ENCODE assay signal across 11 cellular contexts in the genomic region with DNA sequence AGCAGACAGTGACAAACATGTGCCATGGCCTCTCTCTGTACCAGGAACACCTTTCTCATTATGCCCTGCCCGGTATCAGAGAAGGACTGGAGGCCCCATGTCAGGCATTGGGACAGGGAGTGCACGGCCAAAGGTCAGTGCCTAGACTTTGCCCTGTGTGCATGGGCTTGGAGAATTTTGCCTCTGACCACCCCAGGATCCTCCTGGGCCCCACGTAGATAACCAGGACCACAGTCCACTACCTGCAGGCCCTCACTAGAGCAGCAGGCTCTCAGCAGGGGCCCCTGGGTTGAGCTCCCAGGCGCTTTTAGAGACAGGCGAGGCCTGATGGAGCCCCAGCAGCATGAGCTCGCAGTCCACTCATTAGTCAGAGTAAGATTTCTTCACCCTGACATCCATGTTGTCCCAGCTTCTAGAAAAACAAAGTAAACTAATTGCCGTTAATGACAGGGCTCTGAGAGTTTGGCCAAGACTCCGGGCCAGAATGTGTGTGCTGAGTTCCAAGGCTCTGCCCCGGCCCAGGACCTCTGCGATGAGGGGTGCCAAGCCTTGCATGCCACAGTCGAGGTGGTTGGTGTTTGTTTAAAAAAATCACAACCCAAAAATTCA. TPM values are rescaled to one million over a fixed set of nuclear protein-coding genes. Genes with fewer than 3 reads are reported as not detected.
DNase-seq lines count a peak whose midpoint lies in the region; ATAC-seq and TF ChIP-seq lines count a peak whose summit lies in the region.
"Had no signal": no experiment of that assay in that cellular context is flagged by ENCODE, and none has a peak within 500 bp of the region (broad histone marks: within the 10 kb centered on the region; RNA-seq: fewer than 3 reads in every experiment).

No MANE protein-coding gene starts in this region.

- no peak for ATAC-seq in heart right ventricle
- ATAC-seq in left ventricle myocardium superior: no peak
- ATAC-seq in CD4-positive, alpha-beta T cell (ENCODE audit: poor library complexity): no peak
- ATAC-seq: HCT116 had no signal

- WGBS in heart right ventricle, 2 donors: 57 to 62% methylated on average over 11 of the region's 11 CpGs

- peaks cover 25% of the 10 kb centered on the region for H3K4me1 Mint-ChIP-seq in osteocyte (ENCODE audit: unreplicated experiment)
- H3K4me1 Mint-ChIP-seq in CD4-positive, alpha-beta T cell (ENCODE audit: low read depth): no peaks in the 10 kb centered on the region

- no peaks in the 10 kb centered on the region for H3K9me3 Mint-ChIP-seq in osteocyte (ENCODE audit: unreplicated experiment)
- H3K9me3 Mint-ChIP-seq in CD4-positive, alpha-beta T cell: no peaks in the 10 kb centered on the region
- H3K9me3 Mint-ChIP-seq: activated naive CD4-positive, alpha-beta T cell treated with anti-CD3 and anti-CD28 coated beads, Interleukin-2, amount 10 ng/mL, durations not matched to agents 7 days and 5 days had no signal

- H3K27ac ChIP-seq in heart right ventricle: peak overlapping the region in 9 of 10 donors; percentile 3 to 95 (median 67)
- no peak overlapping the region for H3K27ac ChIP-seq in A673 (ENCODE audit: low read depth, low read length, poor library complexity, severe bottlenecking)
- no peak overlapping the region for H3K27ac ChIP-seq in CD4-positive, alpha-beta T cell (ENCODE audit: low read depth, low read length)

- TF ChIP-seq CTCF in heart right ventricle (IDR thresholded peaks at IDR 0.05) (no peak), fibroblast of the aortic adventitia (IDR thresholded peaks at IDR 0.05; ENCODE audit: insufficient read depth, low read length) (no peak), osteocyte (IDR thresholded peaks at IDR 0.05) (no peak), A673 (conservative IDR thresholded peaks at IDR 0.05; ENCODE audit: low read depth, low read length) (no peak)
- no peak for TF ChIP-seq CTCF in CD4-positive, alpha-beta T cell (IDR thresholded peaks at IDR 0.05)

- H3K4me1 ChIP-seq in heart right ventricle: peaks cover 55 to 96% (median 87%) of the 10 kb centered on the region in 9 donors
- no peaks in the 10 kb centered on the region for H3K4me1 ChIP-seq in A673 (ENCODE audit: insufficient read depth, low read length, poor library complexity, severe bottlenecking)

- H3K36me3 Mint-ChIP-seq in osteocyte (ENCODE audit: unreplicated experiment): peaks cover 33% of the 10 kb centered on the region
- peaks cover 23% of the 10 kb centered on the region for H3K36me3 Mint-ChIP-seq in CD4-positive, alpha-beta T cell (ENCODE audit: low read depth)

- H3K27me3 ChIP-seq in heart right ventricle (no peaks in the 10 kb centered on the region), A673 (replicated peaks; ENCODE audit: insufficient read depth, low read depth, low read length, poor library complexity) (no peaks in the 10 kb centered on the region)
- no peaks in the 10 kb centered on the region for H3K27me3 ChIP-seq in CD4-positive, alpha-beta T cell (ENCODE audit: control insufficient read depth, insufficient read depth, low read length)

- H3K27me3 Mint-ChIP-seq in osteocyte (ENCODE audit: unreplicated experiment): no peaks in the 10 kb centered on the region
- H3K27me3 Mint-ChIP-seq in CD4-positive, alpha-beta T cell: no peaks in the 10 kb centered on the region
- H3K27me3 Mint-ChIP-seq: activated naive CD4-positive, alpha-beta T cell treated with anti-CD3 and anti-CD28 coated beads, Interleukin-2, amount 10 ng/mL, durations not matched to agents 7 days and 5 days had no signal

- H3K4me3 ChIP-seq in heart right ventricle (no peak overlapping the region), fibroblast of the aortic adventitia (ENCODE audit: low read depth, low read length) (no peak overlapping the region), A673 (ENCODE audit: low read depth, low read length, poor library complexity, severe bottlenecking) (no peak overlapping the region)

- no peak for DNase-seq in heart right ventricle
- no peak for DNase-seq in left ventricle myocardium superior
- DNase-seq in fibroblast of the aortic adventitia (ENCODE audit: low read depth): peak; percentile 54
- DNase-seq in osteocyte (ENCODE audit: extremely low spot score, unreplicated experiment): no peak
- DNase-seq in A673 (ENCODE audit: low spot score): no peak
- no peak for DNase-seq in CD4-positive, alpha-beta T cell
- DNase-seq in NCI-H446 treated with DMSO at 0.1 percent for 48 hours (lab: John Stamatoyannopoulos, UW): no peak
- DNase-seq in HEK293T (ENCODE audit: extremely low spot score): no peak
- DNase-seq: ACHN; activated naive CD4-positive, alpha-beta T cell treated with anti-CD3 and anti-CD28 coated beads, Interleukin-2, amount 10 ng/mL, durations not matched to agents 7 days and 5 days had no signal

- H3K36me3 ChIP-seq in heart right ventricle (peaks cover 0 to 82% (median 50%) of the 10 kb centered on the region in 9 donors), A673 (ENCODE audit: insufficient read depth, low read length, poor library complexity, severe bottlenecking) (peaks cover 35% of the 10 kb centered on the region)

- intact Hi-C loops in heart right ventricle (cut with DNase I): no loop called here
- intact Hi-C loops in left ventricle myocardium superior (cut with micrococcal nuclease): loop anchor here (10.0 kb wide), 1 partner anchor 47 kb away; no protein-coding TSS in a partner anchor
- intact Hi-C loops in A673 (cut with micrococcal nuclease; ENCODE audit: unreplicated experiment): no loop called here
- intact Hi-C loops in CD4-positive, alpha-beta T cell (cut with DNase I, micrococcal nuclease): no loop called here

- POLR2A ChIA-PET in A673 (lab: Charles Lee; ENCODE audit: low non-redundant PET): no interaction called here
- POLR2A ChIA-PET in CD4-positive, alpha-beta T cell (lab: Charles Lee): no interaction called here
- POLR2A ChIA-PET in HEK293T (lab: Yijun Ruan, JAX): interaction anchor here (0.7 kb wide), 1 partner anchor 148 kb away, joined by 3 read pairs; no protein-coding TSS in a partner anchor

- H3K4me3 Mint-ChIP-seq in osteocyte (ENCODE audit: unreplicated experiment): no peak overlapping the region
- no peak overlapping the region for H3K4me3 Mint-ChIP-seq in CD4-positive, alpha-beta T cell
- H3K4me3 Mint-ChIP-seq: activated naive CD4-positive, alpha-beta T cell treated with anti-CD3 and anti-CD28 coated beads, Interleukin-2, amount 10 ng/mL, durations not matched to agents 7 days and 5 days had no signal

- no peaks in the 10 kb centered on the region for H3K9me3 ChIP-seq in heart right ventricle
- H3K9me3 ChIP-seq in A673 (ENCODE audit: low read depth, low read length, poor library complexity, severe bottlenecking): no peaks in the 10 kb centered on the region
- no peaks in the 10 kb centered on the region for H3K9me3 ChIP-seq in CD4-positive, alpha-beta T cell (ENCODE audit: control insufficient read depth, low read length)

- peak overlapping the region; percentile 41 for H3K27ac Mint-ChIP-seq in osteocyte (ENCODE audit: unreplicated experiment)
- H3K27ac Mint-ChIP-seq in CD4-positive, alpha-beta T cell: no peak overlapping the region
- H3K27ac Mint-ChIP-seq: activated naive CD4-positive, alpha-beta T cell treated with anti-CD3 and anti-CD28 coated beads, Interleukin-2, amount 10 ng/mL, durations not matched to agents 7 days and 5 days had no signal

- no TSS peak for BruUV-seq in A673 (replicated peaks; lab: Mats Ljungman, UMichigan)

- CTCF ChIA-PET in A673 (lab: Charles Lee) (no interaction called here), HEK293T (lab: Yijun Ruan, JAX) (no interaction called here)
- CTCF ChIA-PET in CD4-positive, alpha-beta T cell (lab: Charles Lee): no interaction called here

TF ChIP-seq in HEK293T, 16 proteins besides CTCF, POLR2A, EP300 and RAD21:
- TF ChIP-seq HDGF (IDR thresholded peaks at IDR 0.05; ENCODE audit: borderline replicate concordance) (no peak), ARNT (IDR thresholded peaks at IDR 0.05) (no peak), FOXK2 (IDR thresholded peaks at IDR 0.05) (no peak), FOXM1 (IDR thresholded peaks at IDR 0.05; ENCODE audit: borderline replicate concordance) (no peak), SUZ12 (IDR thresholded peaks at IDR 0.05) (no peak)

RNA-seq across cellular contexts. Expression of gene CAPN12, which starts 42.7 kb away (rescaled TPM):
- 1 to 10 TPM in 2 of 10 donors, under 1 TPM in 8; 0.15 to 1.5 (median 0.59) TPM for total RNA-seq in heart right ventricle
- 1 to 10 TPM; 1.1 to 3.6 TPM for polyA plus RNA-seq in heart right ventricle
- not detected for total RNA-seq in left ventricle myocardium superior
- total RNA-seq in fibroblast of the aortic adventitia (ENCODE audit: low replicate concordance): 0.18 TPM in 1 of 2 replicates, not detected in the other
- not detected in 2 replicates for total RNA-seq in osteocyte
- 0.69 and 0.96 TPM in 2 replicates for total RNA-seq in A673 (2021)
- total RNA-seq in CD4-positive, alpha-beta T cell: 1 to 10 TPM; 1.6 to 2.0 TPM

RNA-seq across cellular contexts. Expression of gene ACTN4, which starts 54.1 kb away (rescaled TPM):
- total RNA-seq in heart right ventricle (100 to 1,000 TPM; 129 to 291 (median 149) TPM), left ventricle myocardium superior (131 TPM), fibroblast of the aortic adventitia (ENCODE audit: low replicate concordance) (20.1 and 280 TPM in 2 replicates), osteocyte (525 and 560 TPM in 2 replicates), A673 (2021) (370 and 397 TPM in 2 replicates)
- 100 to 1,000 TPM in 1 of 2 donors, 10 to 100 TPM in 1; 92.4 to 189 TPM for polyA plus RNA-seq in heart right ventricle
- 10 to 100 TPM; 70.3 to 84.0 TPM for total RNA-seq in CD4-positive, alpha-beta T cell

Comparison
In these comparisons a context has a peak if more than half of its experiments do, and no peak if none do; other contexts are left out.
1. H3K27ac ChIP-seq: peak in heart right ventricle (9 of 10); none in A673 (single experiment) and CD4-positive, alpha-beta T cell (single experiment).